Comparison of ENCODE assay signal across 29 cellular contexts in the genomic region with DNA sequence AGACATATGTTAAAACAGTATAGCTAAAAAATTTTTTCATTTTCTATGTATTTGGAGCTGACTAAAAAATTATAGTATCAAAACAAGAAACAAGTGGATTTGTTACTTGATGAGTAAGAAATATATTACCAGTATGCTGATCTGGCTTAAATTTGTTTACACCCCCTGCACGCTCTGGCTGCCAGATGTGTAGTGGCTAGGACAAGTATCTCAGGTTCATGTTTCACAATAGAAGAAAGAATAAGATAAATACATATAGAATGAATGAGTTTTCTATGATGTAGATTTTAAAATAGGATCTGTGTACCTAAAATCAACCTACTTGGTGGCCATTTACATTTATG.
"Had no signal": no experiment of that assay in that cellular context is flagged by ENCODE, and none has a peak within 500 bp of the region (broad histone marks: within the 10 kb centered on the region; RNA-seq: fewer than 3 reads in every experiment).

No MANE protein-coding gene starts in this region.

- H3K27ac ChIP-seq: ascending aorta, neutrophil, prostate gland, sigmoid colon, suprapubic skin, tibial nerve, WERI-Rb-1 had no signal

- FAIRE-seq: small intestine, TTC549 had no signal

- H3K9me3 ChIP-seq: ascending aorta, neutrophil, ovary, prostate gland, sigmoid colon, suprapubic skin, tibial nerve had no signal

- DNase-seq: activated CD4-positive, alpha-beta T cell treated with anti-CD3 and anti-CD28 coated beads, Interleukin-2, amount 10 ng/mL, durations not matched to agents 24 days and 14 days; activated CD8-positive, alpha-beta memory T cell treated with anti-CD3 and anti-CD28 coated beads, Interleukin-2, amount 10 ng/mL, durations not matched to agents 7 days and 5 days; activated CD8-positive, alpha-beta T cell treated with anti-CD3 and anti-CD28 coated beads, Interleukin-2, amount 10 ng/mL, durations not matched to agents 7 days and 5 days; activated naive CD4-positive, alpha-beta T cell; activated naive CD8-positive, alpha-beta T cell treated with anti-CD3 and anti-CD28 coated beads for 36 hours; activated T-cell treated with anti-CD3 and anti-CD28 coated beads, Interleukin-2, amount 50 U/mL, for 48 hours; cortex of kidney; endodermal cell; glutamatergic neuron; islet precursor cell; left cardiac atrium; left ventricle myocardium superior; naive B cell; nephron progenitor cell; sigmoid colon; small intestine; stimulated activated CD4-positive, alpha-beta T cell treated with anti-CD3 and anti-CD28 coated beads, Interleukin-4, amount 100 ng/mL, for 24 hours; SW 1271; T-helper 9 cell; WERI-Rb-1 had no signal

- H3K4me3 ChIP-seq: ascending aorta, ovary, prostate gland, sigmoid colon, suprapubic skin, tibial nerve had no signal

- H3K4me1 ChIP-seq: ascending aorta, prostate gland had no signal

- H3K36me3 ChIP-seq: ovary, prostate gland had no signal

- ATAC-seq: activated CD8-positive, alpha-beta T cell treated with anti-CD3 and anti-CD28 coated beads, Interleukin-2, amount 10 ng/mL, durations not matched to agents 7 days and 5 days; esophagus mucosa; left cardiac atrium; left ventricle myocardium superior; stimulated activated memory B cell treated with anti-CD40 and anti-IgM and Interleukin-4, amounts not matched to agents 10 μg/mL and 1 μg/mL and 100 μg/mL, for 72 hours had no signal

- H3K27me3 ChIP-seq: ascending aorta, neutrophil, ovary, sigmoid colon, suprapubic skin, tibial nerve had no signal
